Comparison of ENCODE assay signal across 18 cellular contexts in genomic region chr9:129148463-129149204, GRCh38. TPM values are rescaled to one million over a fixed set of nuclear protein-coding genes. Genes with fewer than 3 reads are reported as not detected.
DNase-seq lines count a peak whose midpoint lies in the region; ATAC-seq and TF ChIP-seq lines count a peak whose summit lies in the region.
"Had no signal": no experiment of that assay in that cellular context is flagged by ENCODE, and none has a peak within 500 bp of the region (broad histone marks: within the 10 kb centered on the region; RNA-seq: fewer than 3 reads in every experiment).

No MANE protein-coding gene starts in this region.

- TF ChIP-seq CTCF in Caco-2 (IDR thresholded peaks at IDR 0.05; ENCODE audit: insufficient read depth in 1 of 2, low read depth in 1 of 2, low read length in 1 of 2, severe bottlenecking in 1 of 2, unreplicated experiment in 1 of 2) (no peak), HEK293 (tag by site-specific recombination; IDR thresholded peaks at IDR 0.05) (no peak), chondrocyte (IDR thresholded peaks at IDR 0.05) (no peak), sigmoid colon (IDR thresholded peaks at IDR 0.05) (no peak)

- H3K4me1 ChIP-seq in Caco-2, result peaks cover 33% of the 10 kb centered on the region
- no peaks in the 10 kb centered on the region for H3K4me1 ChIP-seq in HEK293 (ENCODE audit: control insufficient read depth, insufficient read depth, low read length)
- peaks cover 0 to 56% (median 44%) of the 10 kb centered on the region in 4 donors for H3K4me1 ChIP-seq in sigmoid colon
- H3K4me1 ChIP-seq: colonic mucosa had no signal

- H3K4me1 Mint-ChIP-seq in Caco-2 (ENCODE audit: low read depth, unreplicated experiment) (peaks cover 20% of the 10 kb centered on the region), chondrocyte (ENCODE audit: low read depth) (peaks cover 34% of the 10 kb centered on the region)

- H3K27ac ChIP-seq in HEK293 (ENCODE audit: extremely low read depth, low read depth, low read length) (no peak overlapping the region), sigmoid colon (peak overlapping the region; percentile 97 to 100 (median 99))
- H3K27ac ChIP-seq: colonic mucosa, VCaP had no signal

- POLR2A ChIA-PET in Caco-2 (lab: Charles Lee), result no interaction called here
- POLR2A ChIA-PET in HEK293 (lab: Yijun Ruan, JAX), result interaction anchor here (1.1 to 1.2 kb wide), 3 partner anchors 9 to 25 kb away, joined by 3 to 5 read pairs (median 3); no protein-coding TSS in a partner anchor

- TSS peak; percentile 37 for BruUV-seq in Caco-2 (replicated peaks; lab: Mats Ljungman, UMichigan)

- H3K27me3 ChIP-seq in Caco-2 (replicated peaks; ENCODE audit: control insufficient read depth, insufficient read depth, low read length) (no peaks in the 10 kb centered on the region), sigmoid colon (no peaks in the 10 kb centered on the region)
- H3K27me3 ChIP-seq: colonic mucosa, Peyer's patch had no signal

- H3K27me3 Mint-ChIP-seq in Caco-2 (ENCODE audit: insufficient read depth, unreplicated experiment), result no peaks in the 10 kb centered on the region
- no peaks in the 10 kb centered on the region for H3K27me3 Mint-ChIP-seq in chondrocyte (ENCODE audit: low read depth)

- peak overlapping the region; percentile 93 for H3K27ac Mint-ChIP-seq in Caco-2 (ENCODE audit: unreplicated experiment)
- peak overlapping the region; percentile 45 for H3K27ac Mint-ChIP-seq in chondrocyte (ENCODE audit: unreplicated experiment)

- H3K9me3 ChIP-seq in Caco-2, result no peaks in the 10 kb centered on the region
- H3K9me3 ChIP-seq in HEK293 (ENCODE audit: control insufficient read depth, insufficient read depth, low read depth, low read length), result no peaks in the 10 kb centered on the region
- no peaks in the 10 kb centered on the region for H3K9me3 ChIP-seq in sigmoid colon
- H3K9me3 ChIP-seq: colonic mucosa, Peyer's patch had no signal

- TF ChIP-seq EP300 in sigmoid colon (IDR thresholded peaks at IDR 0.05), result no peak

- H3K36me3 ChIP-seq in Caco-2 (ENCODE audit: control insufficient read depth, insufficient read depth, low read length), result peaks cover 2% of the 10 kb centered on the region
- peaks cover 0 to 24% of the 10 kb centered on the region in 2 experiments; a peak in 2 of 3 replicates for H3K36me3 ChIP-seq in HEK293 (ENCODE audit: control insufficient read depth in 2 of 2, insufficient read depth in 1 of 2, low read length in 2 of 2)
- H3K36me3 ChIP-seq in sigmoid colon, result peaks cover 0 to 41% (median 27%) of the 10 kb centered on the region in 4 donors
- H3K36me3 ChIP-seq: colonic mucosa had no signal

- H3K4me3 ChIP-seq in Caco-2 (ENCODE audit: low read depth, low read length) (no peak overlapping the region), HEK293 (ENCODE audit: low read depth, low read length) (no peak overlapping the region), sigmoid colon (no peak overlapping the region)
- H3K4me3 ChIP-seq: colonic mucosa, Peyer's patch, smooth muscle cell had no signal

- ATAC-seq in SK-N-SH treated with all-trans-retinoic acid at 6 μM for 48 hours, result no peak
- no peak for ATAC-seq in GM21381 (IDR thresholded peaks at IDR 0.05; ENCODE audit: unreplicated experiment)

- no peak for TF ChIP-seq POLR2A in sigmoid colon (IDR thresholded peaks at IDR 0.05)

- WGBS in sigmoid colon, 2 donors, result 83 to 84% methylated on average over 6 of the region's 6 CpGs

- H3K36me3 Mint-ChIP-seq in Caco-2 (ENCODE audit: insufficient read depth, unreplicated experiment), result peaks cover 42% of the 10 kb centered on the region
- peaks cover 13% of the 10 kb centered on the region for H3K36me3 Mint-ChIP-seq in chondrocyte (ENCODE audit: low read depth)

- H3K4me3 Mint-ChIP-seq in Caco-2 (ENCODE audit: unreplicated experiment), result no peak overlapping the region
- H3K4me3 Mint-ChIP-seq in chondrocyte (ENCODE audit: unreplicated experiment), result no peak overlapping the region

- no peak for DNase-seq in Caco-2
- DNase-seq in chondrocyte (ENCODE audit: low spot score), result no peak
- DNase-seq in sigmoid colon, result no peak
- DNase-seq in NCI-H2107 treated with DMSO at 0.1 percent for 48 hours (lab: John Stamatoyannopoulos, UW; ENCODE audit: unreplicated experiment), result no peak
- no peak for DNase-seq in NCI-H345 treated with DMSO at 0.1 percent for 48 hours (lab: John Stamatoyannopoulos, UW; ENCODE audit: unreplicated experiment)
- DNase-seq: activated effector memory CD4-positive, alpha-beta T cell treated with anti-CD3 and anti-CD28 coated beads, Interleukin-2, amount 50 U/mL, for 16 hours; anterior cingulate cortex; colonic mucosa; NCI-H2081 treated with DMSO at 0.1 percent for 48 hours; NCI-H69; nucleus accumbens; Peyer's patch; stimulated activated naive CD4-positive, alpha-beta T cell treated with Interleukin-2 at 50 U/mL for 16 hours had no signal

- H3K9me3 Mint-ChIP-seq in Caco-2 (ENCODE audit: unreplicated experiment) (no peaks in the 10 kb centered on the region), chondrocyte (ENCODE audit: low read depth) (no peaks in the 10 kb centered on the region)

- intact Hi-C loops in Caco-2 (cut with micrococcal nuclease; ENCODE audit: unreplicated experiment) (no loop called here), sigmoid colon (cut with DNase I) (no loop called here)

- CTCF ChIA-PET in Caco-2 (lab: Charles Lee) (no interaction called here), HEK293 (lab: Yijun Ruan, JAX) (interaction anchor here (0.9 to 7.3 kb wide), 4 partner anchors 9 to 476 kb away, joined by 4 to 104 read pairs (median 7); no protein-coding TSS in a partner anchor)

TF ChIP-seq in HEK293, 187 proteins besides CTCF, POLR2A, EP300 and RAD21 (continues in another document):
- TF ChIP-seq ZNF391 (tag by site-specific recombination; IDR thresholded peaks at IDR 0.05; ENCODE audit: borderline replicate concordance, low read depth) (no peak), SP2 (tag by site-specific recombination; IDR thresholded peaks at IDR 0.05) (peak; percentile 24; the same call in 1 of the 2 replicates), ZSCAN30 (tag by site-specific recombination; IDR thresholded peaks at IDR 0.05) (no peak), ZNF585B (tag by site-specific recombination; IDR thresholded peaks at IDR 0.05) (no peak), ZBTB48 (tag by site-specific recombination; IDR thresholded peaks at IDR 0.05) (no peak), ZNF121 (tag by site-specific recombination; IDR thresholded peaks at IDR 0.05) (no peak), GLIS2 (tag by site-specific recombination; IDR thresholded peaks at IDR 0.05) (no peak), HOXA7 (CRISPR knock-in tag; IDR thresholded peaks at IDR 0.05; ENCODE audit: borderline replicate concordance) (no peak), MEIS1 (CRISPR knock-in tag; IDR thresholded peaks at IDR 0.05; ENCODE audit: borderline replicate concordance) (no peak), ZSCAN4 (tag by site-specific recombination; IDR thresholded peaks at IDR 0.05) (no peak), YY2 (tag by site-specific recombination; IDR thresholded peaks at IDR 0.05) (no peak), ZNF341 (tag by site-specific recombination; IDR thresholded peaks at IDR 0.05; ENCODE audit: low read depth) (peak; percentile 52; the same call in 1 of the 2 replicates)

TF ChIP-seq in SK-N-SH treated with all-trans-retinoic acid at 6 μM for 48 hours, 23 proteins besides CTCF, POLR2A, EP300 and RAD21 (continues in another document):
- TF ChIP-seq ZNF70 (CRISPR knock-in tag; IDR thresholded peaks at IDR 0.05) (no peak), PPARA (CRISPR knock-in tag; IDR thresholded peaks at IDR 0.05; ENCODE audit: borderline replicate concordance) (no peak), ISL1 (CRISPR knock-in tag; IDR thresholded peaks at IDR 0.05) (no peak), TCF4 (CRISPR knock-in tag; IDR thresholded peaks at IDR 0.05; ENCODE audit: borderline replicate concordance) (no peak), ZNF565 (CRISPR knock-in tag; conservative IDR thresholded peaks at IDR 0.05; ENCODE audit: low read depth) (no peak), ZC3H10 (CRISPR knock-in tag; IDR thresholded peaks at IDR 0.05) (no peak), OSR1 (CRISPR knock-in tag; IDR thresholded peaks at IDR 0.05) (no peak), ARNTL (CRISPR knock-in tag; IDR thresholded peaks at IDR 0.05; ENCODE audit: borderline replicate concordance, low read depth) (no peak)
- TF ChIP-seq, protein P1, sequence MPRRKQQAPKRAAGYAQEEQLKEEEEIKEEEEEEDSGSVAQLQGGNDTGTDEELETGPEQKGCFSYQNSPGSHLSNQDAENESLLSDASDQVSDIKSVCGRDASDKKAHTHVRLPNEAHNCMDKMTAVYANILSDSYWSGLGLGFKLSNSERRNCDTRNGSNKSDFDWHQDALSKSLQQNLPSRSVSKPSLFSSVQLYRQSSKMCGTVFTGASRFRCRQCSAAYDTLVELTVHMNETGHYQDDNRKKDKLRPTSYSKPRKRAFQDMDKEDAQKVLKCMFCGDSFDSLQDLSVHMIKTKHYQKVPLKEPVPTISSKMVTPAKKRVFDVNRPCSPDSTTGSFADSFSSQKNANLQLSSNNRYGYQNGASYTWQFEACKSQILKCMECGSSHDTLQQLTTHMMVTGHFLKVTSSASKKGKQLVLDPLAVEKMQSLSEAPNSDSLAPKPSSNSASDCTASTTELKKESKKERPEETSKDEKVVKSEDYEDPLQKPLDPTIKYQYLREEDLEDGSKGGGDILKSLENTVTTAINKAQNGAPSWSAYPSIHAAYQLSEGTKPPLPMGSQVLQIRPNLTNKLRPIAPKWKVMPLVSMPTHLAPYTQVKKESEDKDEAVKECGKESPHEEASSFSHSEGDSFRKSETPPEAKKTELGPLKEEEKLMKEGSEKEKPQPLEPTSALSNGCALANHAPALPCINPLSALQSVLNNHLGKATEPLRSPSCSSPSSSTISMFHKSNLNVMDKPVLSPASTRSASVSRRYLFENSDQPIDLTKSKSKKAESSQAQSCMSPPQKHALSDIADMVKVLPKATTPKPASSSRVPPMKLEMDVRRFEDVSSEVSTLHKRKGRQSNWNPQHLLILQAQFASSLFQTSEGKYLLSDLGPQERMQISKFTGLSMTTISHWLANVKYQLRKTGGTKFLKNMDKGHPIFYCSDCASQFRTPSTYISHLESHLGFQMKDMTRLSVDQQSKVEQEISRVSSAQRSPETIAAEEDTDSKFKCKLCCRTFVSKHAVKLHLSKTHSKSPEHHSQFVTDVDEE (CRISPR knock-in tag; IDR thresholded peaks at IDR 0.05), result no peak

RNA-seq across cellular contexts. Expression of gene IER5L, which starts 29.4 kb away (rescaled TPM):
- total RNA-seq in Caco-2 (2022), result 3.9 and 4.1 TPM in 2 replicates
- 37.2 to 56.5 TPM (median 38.6 TPM) in 3 replicates for total RNA-seq in chondrocyte
- total RNA-seq in sigmoid colon, result 10 to 100 TPM in 2 of 4 donors, 1 to 10 TPM in 2; 4.4 to 17.4 (median 10.2) TPM
- 1 to 10 TPM; 2.3 to 6.7 (median 6.0) TPM for polyA plus RNA-seq in sigmoid colon

RNA-seq across cellular contexts. Expression of gene PTPA, which starts 37.4 kb away (rescaled TPM):
- total RNA-seq in Caco-2 (2022) (100 and 107 TPM in 2 replicates), chondrocyte (133 to 143 TPM (median 143 TPM) in 3 replicates), sigmoid colon (10 to 100 TPM; 50.2 to 79.5 (median 77.4) TPM)
- polyA plus RNA-seq in sigmoid colon, result 100 to 1,000 TPM in 1 of 3 donors, 10 to 100 TPM in 2; 67.3 to 141 (median 88.3) TPM

RNA-seq across cellular contexts. Expression of gene CRAT, which starts 38.0 kb away (rescaled TPM):
- 16.2 and 20.7 TPM in 2 replicates for total RNA-seq in Caco-2 (2022)
- 43.9 to 49.0 TPM (median 45.2 TPM) in 3 replicates for total RNA-seq in chondrocyte
- total RNA-seq in sigmoid colon, result 10 to 100 TPM; 49.6 to 58.8 (median 52.7) TPM
- 10 to 100 TPM; 49.8 to 66.8 (median 58.3) TPM for polyA plus RNA-seq in sigmoid colon
